24 cellular contexts compared by ENCODE assay signal in the genomic region with DNA sequence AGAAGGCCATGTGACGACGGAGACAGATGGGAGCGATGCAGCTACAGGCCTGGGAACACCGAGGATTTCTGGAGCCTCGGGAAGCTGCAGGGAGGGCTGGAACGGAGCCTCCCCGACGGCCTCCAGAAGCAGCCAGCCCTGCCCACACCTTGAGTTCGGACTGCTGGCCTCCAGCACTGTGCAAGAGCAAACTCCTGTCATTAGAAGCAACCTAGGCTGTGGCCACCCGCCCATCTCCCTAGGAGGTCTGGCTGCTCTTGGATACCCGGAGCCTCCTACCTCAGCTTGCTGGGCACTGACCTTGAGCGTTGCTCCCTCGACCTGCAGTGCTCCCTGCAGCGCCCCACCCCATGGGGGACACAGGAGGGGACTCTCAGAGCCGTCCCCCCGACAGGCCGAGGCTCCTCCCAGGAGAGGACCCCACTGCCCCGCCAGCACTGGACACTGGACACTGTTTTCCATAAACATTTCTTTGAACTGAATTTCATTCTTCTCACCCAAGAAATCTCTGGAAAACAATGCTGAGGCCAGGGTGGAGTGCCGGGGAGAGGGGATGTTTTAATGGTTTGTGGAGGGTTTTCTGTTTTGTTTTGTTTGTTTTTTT. TPM values are rescaled to one million over a fixed set of nuclear protein-coding genes. Genes with fewer than 3 reads are reported as not detected.
DNase-seq lines count a peak whose midpoint lies in the region; ATAC-seq and TF ChIP-seq lines count a peak whose summit lies in the region.
"Had no signal": no experiment of that assay in that cellular context is flagged by ENCODE, and none has a peak within 500 bp of the region (broad histone marks: within the 10 kb centered on the region; RNA-seq: fewer than 3 reads in every experiment).

No MANE protein-coding gene starts in this region.

- BruUV-seq in Caco-2 (replicated peaks; lab: Mats Ljungman, UMichigan), result no TSS peak

- CTCF ChIA-PET in Caco-2 (lab: Charles Lee), result interaction anchor here (0.6 to 0.7 kb wide), 3 partner anchors 11 to 80 kb away, joined by 4 to 5 read pairs (median 5); no protein-coding TSS in a partner anchor

- H3K4me1 Mint-ChIP-seq in Caco-2 (ENCODE audit: low read depth, unreplicated experiment), result no peaks in the 10 kb centered on the region
- H3K4me1 Mint-ChIP-seq: CD4-positive, CD25-positive, alpha-beta regulatory T cell had no signal

- H3K4me1 ChIP-seq in Caco-2, result peaks cover 8% of the 10 kb centered on the region; the same call in 1 of the 2 replicates
- peaks cover 5% of the 10 kb centered on the region for H3K4me1 ChIP-seq in ovary (ENCODE audit: insufficient read depth)

- intact Hi-C loops in Caco-2 (cut with micrococcal nuclease; ENCODE audit: unreplicated experiment), result no loop called here
- intact Hi-C loops in dorsolateral prefrontal cortex (cut with DNase I), result no loop called here
- intact Hi-C loops in ovary (cut with DNase I), result loop anchor here in 2 of 4 donors (5.0 to 10.0 kb wide), 2 partner anchors 79 to 81 kb away; no protein-coding TSS in a partner anchor

- H3K27ac ChIP-seq in dorsolateral prefrontal cortex, result peak overlapping the region in 46 of 59 donors; percentile 2 to 80 (median 44)
- no peak overlapping the region for H3K27ac ChIP-seq in ovary
- H3K27ac ChIP-seq: cardiac muscle cell, epithelial cell of prostate, left ventricle myocardium inferior, SK-N-MC, thoracic aorta had no signal

- H3K4me3 Mint-ChIP-seq in Caco-2 (ENCODE audit: unreplicated experiment), result peak overlapping the region; percentile 12
- H3K4me3 Mint-ChIP-seq: CD4-positive, CD25-positive, alpha-beta regulatory T cell; nephron; stimulated activated naive B cell treated with anti-CD40 and anti-IgM and Interleukin-4, amounts not matched to agents 10 μg/mL and 1 μg/mL and 100 μg/mL, for 72 hours; T-helper 2 cell treated with Interferon-gamma antibody and Interleukin-4, amounts not matched to agents 5 μg/mL and 100 μg/mL, for 36 hours had no signal

- WGBS in ovary, 3 donors, result 9 to 31% (median 24%) methylated on average over 19 of the region's 19 CpGs

- no peaks in the 10 kb centered on the region for H3K27me3 ChIP-seq in Caco-2 (replicated peaks; ENCODE audit: control insufficient read depth, insufficient read depth, low read length)
- H3K27me3 ChIP-seq in dorsolateral prefrontal cortex, result no peaks in the 10 kb centered on the region
- no peaks in the 10 kb centered on the region for H3K27me3 ChIP-seq in ovary
- H3K27me3 ChIP-seq: cardiac muscle cell had no signal

- no peak overlapping the region for H3K27ac Mint-ChIP-seq in Caco-2 (ENCODE audit: unreplicated experiment)
- H3K27ac Mint-ChIP-seq: CD4-positive, CD25-positive, alpha-beta regulatory T cell; nephron; stimulated activated naive B cell treated with anti-CD40 and anti-IgM and Interleukin-4, amounts not matched to agents 10 μg/mL and 1 μg/mL and 100 μg/mL, for 72 hours; T-helper 2 cell treated with Interferon-gamma antibody and Interleukin-4, amounts not matched to agents 5 μg/mL and 100 μg/mL, for 36 hours had no signal

- TF ChIP-seq CTCF in Caco-2 (IDR thresholded peaks at IDR 0.05; ENCODE audit: insufficient read depth in 1 of 2, low read depth in 1 of 2, low read length in 1 of 2, severe bottlenecking in 1 of 2, unreplicated experiment in 1 of 2), result no peak
- TF ChIP-seq CTCF in dorsolateral prefrontal cortex (IDR thresholded peaks at IDR 0.05 in 54 of 56, conservative IDR thresholded peaks at IDR 0.05 in 2 of 56; ENCODE audit: low read depth in 1 of 56, partially characterized antibody in 56 of 56), result no peak
- TF ChIP-seq CTCF in ovary (IDR thresholded peaks at IDR 0.05), result no peak

- no peak for TF ChIP-seq POLR2A in ovary (IDR thresholded peaks at IDR 0.05)

- H3K9me3 Mint-ChIP-seq in Caco-2 (ENCODE audit: unreplicated experiment), result no peaks in the 10 kb centered on the region
- H3K9me3 Mint-ChIP-seq: CD4-positive, CD25-positive, alpha-beta regulatory T cell; nephron; stimulated activated naive B cell treated with anti-CD40 and anti-IgM and Interleukin-4, amounts not matched to agents 10 μg/mL and 1 μg/mL and 100 μg/mL, for 72 hours; T-helper 2 cell treated with Interferon-gamma antibody and Interleukin-4, amounts not matched to agents 5 μg/mL and 100 μg/mL, for 36 hours had no signal

- POLR2A ChIA-PET in Caco-2 (lab: Charles Lee), result no interaction called here

- TF ChIP-seq EP300 in Ishikawa (IDR thresholded peaks at IDR 0.05; ENCODE audit: borderline replicate concordance) (no peak), ovary (IDR thresholded peaks at IDR 0.05) (no peak)

- DNase-seq in Caco-2 (no peak), dorsolateral prefrontal cortex (peak in 3 of 10 donors; percentile 38 to 69 (median 55)), ovary (peak in 3 of 5 donors; percentile 41 to 54 (median 48)), OCI-M1 (lab: John Stamatoyannopoulos, UW) (no peak), SW 1271 (lab: John Stamatoyannopoulos, UW) (no peak), NCI-H345 (lab: John Stamatoyannopoulos, UW) (no peak)
- DNase-seq: activated CD4-positive, alpha-beta T cell treated with anti-CD3 and anti-CD28 coated beads, Interleukin-2, amount 50 U/mL, for 48 hours; CD4-positive, CD25-positive, alpha-beta regulatory T cell; GDM1; HCEC 1CT; Kasumi-1; left ventricle myocardium inferior; NCI-H1048; NCI-H1930; stimulated activated CD4-positive, alpha-beta T cell treated with anti-CD3 and anti-CD28 coated beads, Interleukin-2, amount 100 ng/mL, for 48 hours; stimulated activated naive B cell treated with anti-CD40 and anti-IgM and Interleukin-4, amounts not matched to agents 10 μg/mL and 1 μg/mL and 100 μg/mL, for 72 hours had no signal

- no peaks in the 10 kb centered on the region for H3K27me3 Mint-ChIP-seq in Caco-2 (ENCODE audit: insufficient read depth, unreplicated experiment)
- H3K27me3 Mint-ChIP-seq: CD4-positive, CD25-positive, alpha-beta regulatory T cell had no signal

- no peak overlapping the region for H3K4me3 ChIP-seq in Caco-2 (ENCODE audit: low read depth, low read length)
- H3K4me3 ChIP-seq in dorsolateral prefrontal cortex, result peak overlapping the region in 1 of 59 donors; percentile 5
- no peak overlapping the region for H3K4me3 ChIP-seq in ovary
- H3K4me3 ChIP-seq: cardiac muscle cell, left ventricle myocardium inferior, SK-N-MC, thoracic aorta had no signal

- TF ChIP-seq RAD21 in Ishikawa (IDR thresholded peaks at IDR 0.05; ENCODE audit: low read depth), result 0 out of 2 replicates have a peak, but pooled peaks have one; percentile 5

- no peak for ATAC-seq in GM21723 (IDR thresholded peaks at IDR 0.05; ENCODE audit: unreplicated experiment)
- ATAC-seq: stimulated activated naive B cell treated with anti-CD40 and anti-IgM and Interleukin-4, amounts not matched to agents 10 μg/mL and 1 μg/mL and 100 μg/mL, for 72 hours had no signal

- peaks cover 76% of the 10 kb centered on the region for H3K36me3 Mint-ChIP-seq in Caco-2 (ENCODE audit: insufficient read depth, unreplicated experiment)
- H3K36me3 Mint-ChIP-seq: CD4-positive, CD25-positive, alpha-beta regulatory T cell had no signal

- no peaks in the 10 kb centered on the region for H3K9me3 ChIP-seq in Caco-2
- H3K9me3 ChIP-seq in ovary, result no peaks in the 10 kb centered on the region
- H3K9me3 ChIP-seq: left ventricle myocardium inferior, thoracic aorta had no signal

- H3K36me3 ChIP-seq in Caco-2 (ENCODE audit: control insufficient read depth, insufficient read depth, low read length), result no peaks in the 10 kb centered on the region
- no peaks in the 10 kb centered on the region for H3K36me3 ChIP-seq in ovary
- H3K36me3 ChIP-seq: cardiac muscle cell, left ventricle myocardium inferior, thoracic aorta had no signal

TF ChIP-seq in Ishikawa, 13 proteins besides CTCF, POLR2A, EP300 and RAD21 (continues in another document):
- no peak for TF ChIP-seq TAF1 (IDR thresholded peaks at IDR 0.05; ENCODE audit: low read depth)
- TF ChIP-seq ZBTB7A (IDR thresholded peaks at IDR 0.05; ENCODE audit: low read depth), result no peak
- TF ChIP-seq, protein P1, sequence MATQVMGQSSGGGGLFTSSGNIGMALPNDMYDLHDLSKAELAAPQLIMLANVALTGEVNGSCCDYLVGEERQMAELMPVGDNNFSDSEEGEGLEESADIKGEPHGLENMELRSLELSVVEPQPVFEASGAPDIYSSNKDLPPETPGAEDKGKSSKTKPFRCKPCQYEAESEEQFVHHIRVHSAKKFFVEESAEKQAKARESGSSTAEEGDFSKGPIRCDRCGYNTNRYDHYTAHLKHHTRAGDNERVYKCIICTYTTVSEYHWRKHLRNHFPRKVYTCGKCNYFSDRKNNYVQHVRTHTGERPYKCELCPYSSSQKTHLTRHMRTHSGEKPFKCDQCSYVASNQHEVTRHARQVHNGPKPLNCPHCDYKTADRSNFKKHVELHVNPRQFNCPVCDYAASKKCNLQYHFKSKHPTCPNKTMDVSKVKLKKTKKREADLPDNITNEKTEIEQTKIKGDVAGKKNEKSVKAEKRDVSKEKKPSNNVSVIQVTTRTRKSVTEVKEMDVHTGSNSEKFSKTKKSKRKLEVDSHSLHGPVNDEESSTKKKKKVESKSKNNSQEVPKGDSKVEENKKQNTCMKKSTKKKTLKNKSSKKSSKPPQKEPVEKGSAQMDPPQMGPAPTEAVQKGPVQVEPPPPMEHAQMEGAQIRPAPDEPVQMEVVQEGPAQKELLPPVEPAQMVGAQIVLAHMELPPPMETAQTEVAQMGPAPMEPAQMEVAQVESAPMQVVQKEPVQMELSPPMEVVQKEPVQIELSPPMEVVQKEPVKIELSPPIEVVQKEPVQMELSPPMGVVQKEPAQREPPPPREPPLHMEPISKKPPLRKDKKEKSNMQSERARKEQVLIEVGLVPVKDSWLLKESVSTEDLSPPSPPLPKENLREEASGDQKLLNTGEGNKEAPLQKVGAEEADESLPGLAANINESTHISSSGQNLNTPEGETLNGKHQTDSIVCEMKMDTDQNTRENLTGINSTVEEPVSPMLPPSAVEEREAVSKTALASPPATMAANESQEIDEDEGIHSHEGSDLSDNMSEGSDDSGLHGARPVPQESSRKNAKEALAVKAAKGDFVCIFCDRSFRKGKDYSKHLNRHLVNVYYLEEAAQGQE (IDR thresholded peaks at IDR 0.05; ENCODE audit: low read depth), result no peak
- TF ChIP-seq TCF12 (IDR thresholded peaks at IDR 0.05; ENCODE audit: low read depth), result no peak
- TF ChIP-seq TEAD4 (IDR thresholded peaks at IDR 0.05), result no peak
- TF ChIP-seq, protein P2, sequence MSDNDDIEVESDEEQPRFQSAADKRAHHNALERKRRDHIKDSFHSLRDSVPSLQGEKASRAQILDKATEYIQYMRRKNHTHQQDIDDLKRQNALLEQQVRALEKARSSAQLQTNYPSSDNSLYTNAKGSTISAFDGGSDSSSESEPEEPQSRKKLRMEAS (IDR thresholded peaks at IDR 0.05), result no peak
- TF ChIP-seq YY1 (IDR thresholded peaks at IDR 0.05; ENCODE audit: low read depth), result no peak
- no peak; the same call in 1 of the 2 replicates for TF ChIP-seq NFIC (IDR thresholded peaks at IDR 0.05)
- no peak for TF ChIP-seq FOXM1 (IDR thresholded peaks at IDR 0.05; ENCODE audit: borderline replicate concordance, low read depth)

RNA-seq across cellular contexts. Expression of a gene that starts 22.5 kb away (rescaled TPM):
- total RNA-seq in Caco-2 (2022), result 73.7 and 75.6 TPM in 2 replicates
- 100 to 1,000 TPM in 42 of 120 experiments, 10 to 100 TPM in 78; 56.1 to 138 (median 94.7) TPM for total RNA-seq in dorsolateral prefrontal cortex
- 100 to 1,000 TPM in 4 of 7 donors, 10 to 100 TPM in 3; 48.6 to 153 (median 105) TPM for total RNA-seq in ovary
- polyA plus RNA-seq in ovary, result 10 to 100 TPM; 60.4 to 69.8 TPM

Comparison
In these comparisons a context has a peak if more than half of its experiments do, and no peak if none do; other contexts are left out.
1. DNase-seq: peak in ovary (3 of 5); none in Caco-2 (0 of 2), OCI-M1 (single experiment), SW 1271 (0 of 2) and NCI-H345 (single experiment).
2. H3K27ac ChIP-seq: peak in dorsolateral prefrontal cortex (46 of 59); none in ovary (0 of 2).